Comparison of ENCODE assay signal across 14 cellular contexts in the genomic region with DNA sequence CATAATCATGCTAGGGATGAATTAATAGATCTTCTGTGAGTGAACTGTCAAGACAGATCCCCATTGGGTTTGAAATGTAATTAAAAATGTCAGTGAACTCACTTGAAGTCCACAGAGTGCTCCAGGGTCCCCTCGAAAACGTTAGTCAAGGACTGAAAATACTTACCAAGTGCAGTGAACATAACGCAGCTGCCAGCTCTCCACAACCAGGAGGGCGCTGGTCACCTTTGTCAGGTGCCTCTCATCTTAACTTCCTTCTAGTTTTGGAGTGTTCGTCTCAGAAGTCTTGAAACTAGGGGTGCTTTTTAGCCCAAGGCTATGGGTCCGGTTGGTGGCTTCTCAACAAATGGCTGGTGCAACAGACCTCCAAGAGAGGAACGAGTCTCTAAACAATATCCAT.
"Had no signal": no experiment of that assay in that cellular context is flagged by ENCODE, and none has a peak within 500 bp of the region (broad histone marks: within the 10 kb centered on the region; RNA-seq: fewer than 3 reads in every experiment).

No MANE protein-coding gene starts in this region.

- H3K9me3 ChIP-seq: adrenal gland, gastrocnemius medialis, neutrophil, sigmoid colon, spleen had no signal

- ATAC-seq: gastrocnemius medialis, left lobe of liver, natural killer cell, WTC11 had no signal

- H3K4me3 ChIP-seq: adrenal gland, gastrocnemius medialis, sigmoid colon, spleen had no signal

- H3K4me3 Mint-ChIP-seq: natural killer cell, WTC11 had no signal

- H3K9me3 Mint-ChIP-seq: natural killer cell, WTC11 had no signal

- DNase-seq: activated gamma-delta T cell treated with Interleukin-2 at 50 U/mL for 16 hours; activated T-cell treated with anti-CD3 and anti-CD28 coated beads, Interleukin-2, amount 50 U/mL, for 1 hour; adrenal gland; dermis blood vessel endothelial cell; gastrocnemius medialis; islet precursor cell; mammary epithelial cell; natural killer cell; sigmoid colon; spleen had no signal

- H3K27ac Mint-ChIP-seq: WTC11 had no signal

- H3K27ac ChIP-seq: gastrocnemius medialis, neutrophil, parathyroid adenoma had no signal

- H3K36me3 Mint-ChIP-seq: natural killer cell had no signal

- H3K36me3 ChIP-seq: adrenal gland had no signal

- H3K27me3 ChIP-seq: adrenal gland, gastrocnemius medialis, neutrophil, sigmoid colon, spleen had no signal
